26 cellular contexts compared by ENCODE assay signal in genomic region chr12:79769860-79770485, GRCh38.
"Had no signal": no experiment of that assay in that cellular context is flagged by ENCODE, and none has a peak within 500 bp of the region (broad histone marks: within the 10 kb centered on the region; RNA-seq: fewer than 3 reads in every experiment).

No MANE protein-coding gene starts in this region.

- H3K4me1 Mint-ChIP-seq: endodermal cell; stimulated activated memory B cell treated with anti-CD40 and anti-IgM and Interleukin-4, amounts not matched to agents 10 μg/mL and 1 μg/mL and 100 μg/mL, for 72 hours had no signal

- H3K9me3 Mint-ChIP-seq: endodermal cell; natural killer cell treated with Interleukin-12 subunit alpha and Interleukin-12 subunit beta and Interleukin-15 and Interleukin-18, amount 100 ng/mL, for 72 hours; stimulated activated memory B cell treated with anti-CD40 and anti-IgM and Interleukin-4, amounts not matched to agents 10 μg/mL and 1 μg/mL and 100 μg/mL, for 72 hours; stimulated activated naive CD8-positive, alpha-beta T cell treated with anti-CD3 and anti-CD28 coated beads, Interleukin-15, Interleukin-2, amounts not matched to agents 100 ng/mL and 50 ng/mL, for 24 hours had no signal

- H3K4me3 ChIP-seq: colonic mucosa, lower lobe of right lung, pancreas, spleen, testis, tibial nerve, upper lobe of right lung, vagina had no signal

- H3K27me3 Mint-ChIP-seq: natural killer cell treated with Interleukin-12 subunit alpha and Interleukin-12 subunit beta and Interleukin-15 and Interleukin-18, amount 100 ng/mL, for 72 hours; progenitor cell of endocrine pancreas; stimulated activated memory B cell treated with anti-CD40 and anti-IgM and Interleukin-4, amounts not matched to agents 10 μg/mL and 1 μg/mL and 100 μg/mL, for 72 hours; stimulated activated naive CD8-positive, alpha-beta T cell treated with anti-CD3 and anti-CD28 coated beads, Interleukin-15, Interleukin-2, amounts not matched to agents 100 ng/mL and 50 ng/mL, for 24 hours had no signal

- H3K27ac ChIP-seq: colonic mucosa, lower lobe of right lung, pancreas, spleen, testis, tibial nerve, upper lobe of right lung, vagina had no signal

- H3K9me3 ChIP-seq: colonic mucosa, lower lobe of right lung, pancreas, spleen, testis, tibial nerve, upper lobe of right lung, vagina had no signal

- H3K27ac Mint-ChIP-seq: endodermal cell; natural killer cell treated with Interleukin-12 subunit alpha and Interleukin-12 subunit beta and Interleukin-15 and Interleukin-18, amount 100 ng/mL, for 72 hours; progenitor cell of endocrine pancreas; stimulated activated memory B cell treated with anti-CD40 and anti-IgM and Interleukin-4, amounts not matched to agents 10 μg/mL and 1 μg/mL and 100 μg/mL, for 72 hours; stimulated activated naive CD8-positive, alpha-beta T cell treated with anti-CD3 and anti-CD28 coated beads, Interleukin-15, Interleukin-2, amounts not matched to agents 100 ng/mL and 50 ng/mL, for 24 hours had no signal

- H3K27me3 ChIP-seq: colonic mucosa, pancreas, spleen, testis, tibial nerve, upper lobe of right lung, vagina had no signal

- DNase-seq: colonic mucosa; dermis blood vessel endothelial cell; endodermal cell; foreskin melanocyte; head of caudate nucleus; hypothalamus; islet precursor cell; lower lobe of right lung; mesenchymal stem cell; midbrain; occipital lobe; pancreas; spleen; stimulated activated CD4-positive, alpha-beta T cell treated with anti-CD3 and anti-CD28 coated beads, Interleukin-15, amount 100 ng/mL, for 24 hours; stimulated activated CD4-positive, alpha-beta T cell treated with anti-CD3 and anti-CD28 coated beads, Interleukin-1b, Interleukin-23, amount 100 ng/mL, for 48 hours; stimulated activated CD4-positive, alpha-beta T cell treated with anti-CD3 and anti-CD28 coated beads, Interleukin-4, amount 100 ng/mL, for 24 hours; testis; upper lobe of right lung had no signal

- H3K36me3 ChIP-seq: colonic mucosa had no signal

- ATAC-seq: left lobe of liver; natural killer cell treated with Interleukin-12 subunit alpha and Interleukin-12 subunit beta and Interleukin-15 and Interleukin-18, amount 100 ng/mL, for 72 hours; pancreas; sciatic nerve; stimulated activated memory B cell treated with anti-CD40 and anti-IgM and Interleukin-4, amounts not matched to agents 10 μg/mL and 1 μg/mL and 100 μg/mL, for 72 hours; upper lobe of right lung had no signal

- H3K4me3 Mint-ChIP-seq: endodermal cell; natural killer cell treated with Interleukin-12 subunit alpha and Interleukin-12 subunit beta and Interleukin-15 and Interleukin-18, amount 100 ng/mL, for 72 hours; stimulated activated memory B cell treated with anti-CD40 and anti-IgM and Interleukin-4, amounts not matched to agents 10 μg/mL and 1 μg/mL and 100 μg/mL, for 72 hours; stimulated activated naive CD8-positive, alpha-beta T cell treated with anti-CD3 and anti-CD28 coated beads, Interleukin-15, Interleukin-2, amounts not matched to agents 100 ng/mL and 50 ng/mL, for 24 hours had no signal

- H3K4me1 ChIP-seq: colonic mucosa, lower lobe of right lung, pancreas, spleen, upper lobe of right lung had no signal
